12 cellular contexts compared by ENCODE assay signal in genomic region chr7:9488555-9488954, GRCh38.
DNase-seq lines count a peak whose midpoint lies in the region; ATAC-seq and TF ChIP-seq lines count a peak whose summit lies in the region.
"Had no signal": no experiment of that assay in that cellular context is flagged by ENCODE, and none has a peak within 500 bp of the region (broad histone marks: within the 10 kb centered on the region; RNA-seq: fewer than 3 reads in every experiment).

No MANE protein-coding gene starts in this region.

- DNase-seq in AG08396 (ENCODE audit: low spot score) (peak; percentile 4), SIG-M5 treated with dmso at 0.1 percent for 504 hours (lab: John Stamatoyannopoulos, UW; ENCODE audit: unreplicated experiment) (peak; percentile 52), foreskin fibroblast (peak; percentile 31 to 47), NCI-H69 (lab: John Stamatoyannopoulos, UW) (no peak)
- no peak for DNase-seq in stimulated activated CD4-positive, alpha-beta T cell treated with anti-CD3 and anti-CD28 coated beads, Interleukin-2, amount 100 ng/mL, for 48 hours
- DNase-seq: activated CD4-positive, alpha-beta T cell treated with anti-CD3 and anti-CD28 coated beads, Interleukin-2, amount 10 ng/mL, durations not matched to agents 24 days and 14 days; CD8-positive, alpha-beta T cell; NCI-H1105; PC-9 had no signal

- TF ChIP-seq CTCF in foreskin fibroblast (IDR thresholded peaks at IDR 0.05; ENCODE audit: low read depth, low read length) = no peak

- ATAC-seq in HG02884 (IDR thresholded peaks at IDR 0.05; ENCODE audit: unreplicated experiment) = peak; percentile 52
- ATAC-seq in HG03521 (IDR thresholded peaks at IDR 0.05; ENCODE audit: unreplicated experiment) = no peak
- no peak for ATAC-seq in GM21723 (IDR thresholded peaks at IDR 0.05; ENCODE audit: unreplicated experiment)
- ATAC-seq: CD8-positive, alpha-beta T cell had no signal

- H3K4me3 ChIP-seq in foreskin fibroblast (ENCODE audit: low read depth in 1 of 2, low read length in 2 of 2) = no peak overlapping the region
- H3K4me3 ChIP-seq: PC-9 had no signal

Comparison
In these comparisons a context has a peak if more than half of its experiments do, and no peak if none do; other contexts are left out.
1. DNase-seq: peak in AG08396 (single experiment), SIG-M5 treated with dmso at 0.1 percent for 504 hours (single experiment) and foreskin fibroblast (2 of 2); none in stimulated activated CD4-positive, alpha-beta T cell treated with anti-CD3 and anti-CD28 coated beads, Interleukin-2, amount 100 ng/mL, for 48 hours (0 of 2) and NCI-H69 (single experiment).